Comparison of ENCODE assay signal across 30 cellular contexts in genomic region chr6:91317247-91317646, GRCh38.
DNase-seq lines count a peak whose midpoint lies in the region; ATAC-seq lines count a peak whose summit lies in the region.
"Had no signal": no experiment of that assay in that cellular context is flagged by ENCODE, and none has a peak within 500 bp of the region (broad histone marks: within the 10 kb centered on the region; RNA-seq: fewer than 3 reads in every experiment).

No MANE protein-coding gene starts in this region.

- H2BK120ac ChIP-seq in mesenchymal stem cell (ENCODE audit: low read depth, low read length): no peak overlapping the region

- H2AFZ ChIP-seq in mesenchymal stem cell (ENCODE audit: low read depth, low read length): no peak overlapping the region

- no peaks in the 10 kb centered on the region for H3K27me3 ChIP-seq in mesenchymal stem cell (ENCODE audit: control insufficient read depth in 1 of 2, insufficient read depth in 1 of 2, low read length in 2 of 2)
- H3K27me3 ChIP-seq: adrenal gland, breast epithelium, right lobe of liver had no signal

- H4K91ac ChIP-seq in mesenchymal stem cell (ENCODE audit: low read length): no peak overlapping the region

- no peak overlapping the region for H2BK12ac ChIP-seq in mesenchymal stem cell (ENCODE audit: low read length in 2 of 2)

- H3K79me1 ChIP-seq in mesenchymal stem cell (replicated peaks; ENCODE audit: low read length, poor library complexity, severe bottlenecking): no peaks in the 10 kb centered on the region

- peak; percentile 17 for DNase-seq in COR-L47 (lab: John Stamatoyannopoulos, UW)
- peak; percentile 0 for DNase-seq in LHCN-M2 (ENCODE audit: low read depth)
- DNase-seq in brain pericyte (ENCODE audit: low read depth, low spot score): peak; percentile 24
- peak; percentile 9 for DNase-seq in mesenchymal stem cell
- no peak for DNase-seq in cortex of kidney (lab: John Stamatoyannopoulos, UW)
- no peak for DNase-seq in activated T-cell treated with anti-CD3 and anti-CD28 coated beads, Interleukin-2, amount 50 U/mL, for 1 hour
- DNase-seq: ACHN; activated CD4-positive, alpha-beta memory T cell treated with anti-CD3 and anti-CD28 coated beads for 36 hours; activated CD4-positive, alpha-beta T cell treated with anti-CD3 and anti-CD28 coated beads for 1 hour; activated CD8-positive, alpha-beta memory T cell treated with anti-CD3 and anti-CD28 coated beads, Interleukin-2, amount 50 U/mL, for 4 hours; activated naive CD4-positive, alpha-beta T cell treated with anti-CD3 and anti-CD28 coated beads for 36 hours; adrenal gland; CD4-positive, alpha-beta memory T cell; hippocampal formation; Kasumi-1; mesendoderm; MV-4-11; NCI-H1436 treated with DMSO at 0.1 percent for 48 hours; NCI-H2107; posterior cingulate gyrus; right lobe of liver; SHP77; stimulated activated CD4-positive, alpha-beta T cell treated with anti-CD3 and anti-CD28 coated beads, Interleukin-4, amount 100 ng/mL, for 24 hours; T-helper 2 cell; trophoblast cell had no signal

- H4K8ac ChIP-seq in mesenchymal stem cell (ENCODE audit: low read length): no peak overlapping the region

- no peak overlapping the region for H2BK5ac ChIP-seq in mesenchymal stem cell (ENCODE audit: low read depth, low read length, poor library complexity, severe bottlenecking)

- no peak overlapping the region for H3K9ac ChIP-seq in mesenchymal stem cell (ENCODE audit: low read length)

- H3K9me3 ChIP-seq in mesenchymal stem cell (ENCODE audit: control insufficient read depth, low read length): no peaks in the 10 kb centered on the region
- H3K9me3 ChIP-seq: adrenal gland, breast epithelium, right lobe of liver had no signal

- H3K14ac ChIP-seq in mesenchymal stem cell (ENCODE audit: low read length in 2 of 2): no peak overlapping the region

- H3K23ac ChIP-seq in mesenchymal stem cell (ENCODE audit: low read length in 2 of 2): no peak overlapping the region

- no peaks in the 10 kb centered on the region for H3K36me3 ChIP-seq in mesenchymal stem cell (ENCODE audit: control insufficient read depth in 1 of 2, insufficient read depth in 2 of 2, low read depth in 1 of 2, low read length in 2 of 2)
- H3K36me3 ChIP-seq: adrenal gland, breast epithelium had no signal

- no CpG with 5 or more reads among the region's 1 CpG for WGBS in mesenchymal stem cell

- no peak overlapping the region for H3K4ac ChIP-seq in mesenchymal stem cell (ENCODE audit: low read depth in 1 of 2, low read length in 2 of 2)

- H3K4me2 ChIP-seq in mesenchymal stem cell (ENCODE audit: low read length, poor library complexity, severe bottlenecking): no peak overlapping the region

- no peaks in the 10 kb centered on the region for H3K4me1 ChIP-seq in mesenchymal stem cell (ENCODE audit: control insufficient read depth, insufficient read depth, low read depth, low read length)
- H3K4me1 ChIP-seq: adrenal gland, breast epithelium, right lobe of liver had no signal

- ATAC-seq in HG02678 (IDR thresholded peaks at IDR 0.05; ENCODE audit: unreplicated experiment): no peak
- ATAC-seq in HG03159 (IDR thresholded peaks at IDR 0.05; ENCODE audit: unreplicated experiment): no peak
- ATAC-seq: HCT116, left lobe of liver, right lobe of liver had no signal

- no peak overlapping the region for H2BK15ac ChIP-seq in mesenchymal stem cell (ENCODE audit: low read depth, poor library complexity, severe bottlenecking)

- no peak overlapping the region for H2AK5ac ChIP-seq in mesenchymal stem cell (ENCODE audit: low read length, severe bottlenecking)

- no peak overlapping the region for H3K4me3 ChIP-seq in mesenchymal stem cell (ENCODE audit: insufficient read depth in 1 of 2, low read depth in 1 of 2, low read length in 2 of 2)
- H3K4me3 ChIP-seq: adrenal gland, breast epithelium, right lobe of liver had no signal

- no peak overlapping the region for H3K27ac ChIP-seq in mesenchymal stem cell (ENCODE audit: low read length, poor library complexity, severe bottlenecking)
- H3K27ac ChIP-seq: adrenal gland, breast epithelium, right lobe of liver had no signal

- H3K18ac ChIP-seq in mesenchymal stem cell (ENCODE audit: low read depth in 1 of 2, low read length in 2 of 2): no peak overlapping the region

Comparison
In these comparisons a context has a peak if more than half of its experiments do, and no peak if none do; other contexts are left out.
1. DNase-seq: peak in COR-L47 (single experiment), LHCN-M2 (single experiment), brain pericyte (single experiment) and mesenchymal stem cell (single experiment); none in cortex of kidney (single experiment) and activated T-cell treated with anti-CD3 and anti-CD28 coated beads, Interleukin-2, amount 50 U/mL, for 1 hour (single experiment).